ENCODE assay signal across 2 cellular contexts in the genomic region with DNA sequence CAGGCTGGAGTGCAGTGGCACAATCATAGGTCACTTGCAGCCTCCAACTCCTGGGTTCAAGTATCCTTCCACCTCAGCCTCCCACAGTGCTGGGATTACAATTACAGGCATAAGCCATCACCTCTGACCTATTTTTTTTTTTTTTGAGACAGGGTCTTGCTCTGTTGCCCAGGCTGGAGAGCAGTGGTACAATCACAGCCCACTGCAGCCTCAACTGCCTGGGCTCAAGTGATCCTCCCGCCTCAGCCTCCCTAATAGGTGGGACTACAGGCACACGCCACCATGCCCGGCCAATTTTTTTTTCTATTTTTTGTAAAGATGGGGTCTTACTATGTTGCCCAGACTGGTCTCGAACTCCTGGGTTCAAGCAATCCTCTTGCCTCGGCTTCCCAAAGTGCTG.
TF ChIP-seq lines count a peak whose summit lies in the region.

No MANE protein-coding gene starts in this region.

TF ChIP-seq in HepG2, 621 proteins besides CTCF, POLR2A, EP300 and RAD21:
- TF ChIP-seq RFX5 (IDR thresholded peaks at IDR 0.05; ENCODE audit: low read depth, low read length): no peak
- no peak for TF ChIP-seq GTF2F1 (IDR thresholded peaks at IDR 0.05; ENCODE audit: low read length)
- no peak for TF ChIP-seq ZNF558 (CRISPR knock-in tag; IDR thresholded peaks at IDR 0.05; ENCODE audit: borderline replicate concordance)
- TF ChIP-seq, protein P1, sequence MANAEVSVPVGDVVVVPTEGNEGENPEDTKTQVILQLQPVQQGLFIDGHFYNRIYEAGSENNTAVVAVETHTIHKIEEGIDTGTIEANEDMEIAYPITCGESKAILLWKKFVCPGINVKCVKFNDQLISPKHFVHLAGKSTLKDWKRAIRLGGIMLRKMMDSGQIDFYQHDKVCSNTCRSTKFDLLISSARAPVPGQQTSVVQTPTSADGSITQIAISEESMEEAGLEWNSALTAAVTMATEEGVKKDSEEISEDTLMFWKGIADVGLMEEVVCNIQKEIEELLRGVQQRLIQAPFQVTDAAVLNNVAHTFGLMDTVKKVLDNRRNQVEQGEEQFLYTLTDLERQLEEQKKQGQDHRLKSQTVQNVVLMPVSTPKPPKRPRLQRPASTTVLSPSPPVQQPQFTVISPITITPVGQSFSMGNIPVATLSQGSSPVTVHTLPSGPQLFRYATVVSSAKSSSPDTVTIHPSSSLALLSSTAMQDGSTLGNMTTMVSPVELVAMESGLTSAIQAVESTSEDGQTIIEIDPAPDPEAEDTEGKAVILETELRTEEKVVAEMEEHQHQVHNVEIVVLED (CRISPR knock-in tag; IDR thresholded peaks at IDR 0.05; ENCODE audit: borderline replicate concordance): no peak
- TF ChIP-seq, protein P2, sequence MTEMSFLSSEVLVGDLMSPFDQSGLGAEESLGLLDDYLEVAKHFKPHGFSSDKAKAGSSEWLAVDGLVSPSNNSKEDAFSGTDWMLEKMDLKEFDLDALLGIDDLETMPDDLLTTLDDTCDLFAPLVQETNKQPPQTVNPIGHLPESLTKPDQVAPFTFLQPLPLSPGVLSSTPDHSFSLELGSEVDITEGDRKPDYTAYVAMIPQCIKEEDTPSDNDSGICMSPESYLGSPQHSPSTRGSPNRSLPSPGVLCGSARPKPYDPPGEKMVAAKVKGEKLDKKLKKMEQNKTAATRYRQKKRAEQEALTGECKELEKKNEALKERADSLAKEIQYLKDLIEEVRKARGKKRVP (CRISPR knock-in tag; IDR thresholded peaks at IDR 0.05): no peak
- TF ChIP-seq ZNF121 (CRISPR knock-in tag; IDR thresholded peaks at IDR 0.05): peak; percentile 75; the same call in 1 of the 2 replicates

TF ChIP-seq in K562, 482 proteins besides CTCF, POLR2A, EP300 and RAD21:
- TF ChIP-seq, protein P3, sequence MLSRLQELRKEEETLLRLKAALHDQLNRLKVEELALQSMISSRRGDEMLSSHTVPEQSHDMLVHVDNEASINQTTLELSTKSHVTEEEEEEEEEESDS (CRISPR knock-in tag; IDR thresholded peaks at IDR 0.05): no peak
- TF ChIP-seq ZNF121 (CRISPR knock-in tag; conservative IDR thresholded peaks at IDR 0.05): peak; percentile 88
